Comparison of ENCODE assay signal across 8 cellular contexts in the genomic region with DNA sequence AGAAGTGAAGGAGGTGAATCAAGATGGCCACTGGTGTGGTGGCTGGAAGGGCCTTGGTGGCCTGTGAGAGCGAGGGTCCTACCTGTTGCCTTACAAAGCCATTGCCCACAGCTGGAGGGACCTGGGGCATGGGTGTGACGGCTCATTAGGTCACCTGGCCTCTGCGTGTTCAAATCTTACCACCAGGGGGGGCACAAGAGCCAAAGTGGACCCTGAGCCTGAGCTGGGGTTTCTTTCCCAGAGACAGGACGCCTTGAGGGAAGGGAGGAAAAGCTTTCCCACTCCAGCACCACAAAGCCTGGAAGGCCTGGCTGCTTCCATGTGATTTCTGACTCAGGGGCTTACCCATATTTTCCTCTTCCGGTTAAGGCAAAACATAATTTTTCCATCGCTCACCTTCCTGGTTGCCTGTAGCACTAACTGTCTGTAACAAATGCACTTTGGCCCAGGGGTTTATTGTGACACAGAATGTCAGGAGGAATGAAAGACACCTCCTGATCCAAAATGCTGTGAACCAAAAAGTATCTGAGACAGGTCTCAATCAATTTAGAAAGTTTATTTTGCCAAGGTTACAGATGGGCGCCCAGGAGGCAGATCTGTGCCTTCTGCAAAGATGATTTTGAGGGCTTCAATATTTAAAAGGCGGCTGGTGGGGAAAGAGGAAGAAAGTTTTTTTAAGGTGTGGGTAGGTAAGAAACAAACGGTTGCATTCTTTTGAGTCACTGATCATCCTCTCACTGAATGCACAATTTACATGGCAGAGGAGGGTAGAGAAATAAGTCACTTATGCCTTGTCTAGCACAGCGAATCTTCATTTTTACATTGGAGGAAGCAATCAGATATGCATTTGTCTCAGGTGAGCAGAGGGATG. TPM values are rescaled to one million over a fixed set of nuclear protein-coding genes. Genes with fewer than 3 reads are reported as not detected.
DNase-seq lines count a peak whose midpoint lies in the region; ATAC-seq and TF ChIP-seq lines count a peak whose summit lies in the region.

No MANE protein-coding gene starts in this region.

- no peaks in the 10 kb centered on the region for H3K36me3 ChIP-seq in SK-N-MC (ENCODE audit: insufficient read depth, low read length)

- no peak overlapping the region for H3K27ac ChIP-seq in SK-N-MC

- DNase-seq in LHCN-M2 (ENCODE audit: low read depth) (peak; percentile 86), SK-N-MC (ENCODE audit: low read depth, low spot score) (peak; percentile 30), Right ventricle myocardium superior (peak; percentile 88), progenitor cell of endocrine pancreas (ENCODE audit: low spot score, unreplicated experiment) (peak; percentile 98), type B pancreatic cell (ENCODE audit: extremely low spot score, unreplicated experiment) (peak; percentile 88)
- DNase-seq in activated naive CD8-positive, alpha-beta T cell treated with anti-CD3 and anti-CD28 coated beads, Interleukin-2, amount 10 ng/mL, durations not matched to agents 7 days and 5 days = peak; percentile 79

- POLR2A ChIA-PET in activated naive CD8-positive, alpha-beta T cell treated with anti-CD3 and anti-CD28 coated beads, Interleukin-2, amount 10 ng/mL, durations not matched to agents 7 days and 5 days (lab: Charles Lee) = interaction anchor here (1.0 to 1.5 kb wide), 2 partner anchors 34 to 109 kb away, joined by 3 to 4 read pairs; no protein-coding TSS in a partner anchor

- peaks cover 5% of the 10 kb centered on the region for H3K4me1 Mint-ChIP-seq in activated naive CD8-positive, alpha-beta T cell treated with anti-CD3 and anti-CD28 coated beads, Interleukin-2, amount 10 ng/mL, durations not matched to agents 7 days and 5 days
- H3K4me1 Mint-ChIP-seq in progenitor cell of endocrine pancreas (ENCODE audit: low read depth) (peaks cover 29% of the 10 kb centered on the region), type B pancreatic cell (ENCODE audit: unreplicated experiment) (peaks cover 23% of the 10 kb centered on the region)

- H3K36me3 Mint-ChIP-seq in activated naive CD8-positive, alpha-beta T cell treated with anti-CD3 and anti-CD28 coated beads, Interleukin-2, amount 10 ng/mL, durations not matched to agents 7 days and 5 days = no peaks in the 10 kb centered on the region
- H3K36me3 Mint-ChIP-seq in progenitor cell of endocrine pancreas (ENCODE audit: insufficient read depth) (no peaks in the 10 kb centered on the region), type B pancreatic cell (no peaks in the 10 kb centered on the region)

- TF ChIP-seq CTCF in GM12872 (IDR thresholded peaks at IDR 0.05; ENCODE audit: insufficient read depth, low read depth, low read length) = peak; percentile 98
- peak; percentile 100 for TF ChIP-seq CTCF in progenitor cell of endocrine pancreas (IDR thresholded peaks at IDR 0.05; ENCODE audit: unreplicated experiment)
- TF ChIP-seq CTCF in type B pancreatic cell (conservative IDR thresholded peaks at IDR 0.05) = peak; percentile 96

- ATAC-seq in activated naive CD8-positive, alpha-beta T cell treated with anti-CD3 and anti-CD28 coated beads, Interleukin-2, amount 10 ng/mL, durations not matched to agents 7 days and 5 days (ENCODE audit: low read depth) = peak; percentile 75
- ATAC-seq in Right ventricle myocardium superior (ENCODE audit: poor library complexity) (peak; percentile 88), HG03378 (IDR thresholded peaks at IDR 0.05; ENCODE audit: unreplicated experiment) (no peak)

- H3K27ac Mint-ChIP-seq in activated naive CD8-positive, alpha-beta T cell treated with anti-CD3 and anti-CD28 coated beads, Interleukin-2, amount 10 ng/mL, durations not matched to agents 7 days and 5 days = no peak overlapping the region
- H3K27ac Mint-ChIP-seq in progenitor cell of endocrine pancreas = no peak overlapping the region
- peak overlapping the region; percentile 94 for H3K27ac Mint-ChIP-seq in type B pancreatic cell

- H3K4me3 Mint-ChIP-seq in activated naive CD8-positive, alpha-beta T cell treated with anti-CD3 and anti-CD28 coated beads, Interleukin-2, amount 10 ng/mL, durations not matched to agents 7 days and 5 days = no peak overlapping the region
- H3K4me3 Mint-ChIP-seq in progenitor cell of endocrine pancreas (ENCODE audit: low read depth) (no peak overlapping the region), type B pancreatic cell (peak overlapping the region; percentile 42)

- H3K9me3 Mint-ChIP-seq in activated naive CD8-positive, alpha-beta T cell treated with anti-CD3 and anti-CD28 coated beads, Interleukin-2, amount 10 ng/mL, durations not matched to agents 7 days and 5 days = no peaks in the 10 kb centered on the region
- no peaks in the 10 kb centered on the region for H3K9me3 Mint-ChIP-seq in progenitor cell of endocrine pancreas (ENCODE audit: low read depth)
- no peaks in the 10 kb centered on the region for H3K9me3 Mint-ChIP-seq in type B pancreatic cell

- H3K9me3 ChIP-seq in SK-N-MC (ENCODE audit: low read depth, low read length) = no peaks in the 10 kb centered on the region

- intact Hi-C loops in Right ventricle myocardium superior (cut with DNase I) = loop anchor here (2.0 to 5.0 kb wide), 2 partner anchors 36 to 83 kb away; no protein-coding TSS in a partner anchor

- no peak overlapping the region for H3K4me3 ChIP-seq in SK-N-MC

- H3K9ac ChIP-seq in SK-N-MC (ENCODE audit: insufficient read length) = no peak overlapping the region

- peaks cover 17% of the 10 kb centered on the region for H3K27me3 Mint-ChIP-seq in activated naive CD8-positive, alpha-beta T cell treated with anti-CD3 and anti-CD28 coated beads, Interleukin-2, amount 10 ng/mL, durations not matched to agents 7 days and 5 days
- peaks cover 52% of the 10 kb centered on the region for H3K27me3 Mint-ChIP-seq in progenitor cell of endocrine pancreas
- H3K27me3 Mint-ChIP-seq in type B pancreatic cell = peaks cover 40% of the 10 kb centered on the region

RNA-seq across cellular contexts. Expression of a gene that starts 4.3 kb away (rescaled TPM):
- total RNA-seq in LHCN-M2 (2014; rRNA removed) = 38.3 and 42.4 TPM in 2 replicates
- 45.9 TPM for polyA plus RNA-seq in LHCN-M2 (2012)
- total RNA-seq in activated naive CD8-positive, alpha-beta T cell treated with anti-CD3 and anti-CD28 coated beads, Interleukin-2, amount 10 ng/mL, durations not matched to agents 7 days and 5 days = 10 to 100 TPM in 1 of 2 experiments, 1 to 10 TPM in 1; 8.8 to 14.0 TPM
- total RNA-seq in Right ventricle myocardium superior = 51.9 TPM
- 6.0 and 10.8 TPM in 2 replicates for total RNA-seq in progenitor cell of endocrine pancreas
- total RNA-seq in type B pancreatic cell (ENCODE audit: low replicate concordance) = 120 and 807 TPM in 2 replicates

Comparison
In these comparisons a context has a peak if more than half of its experiments do, and no peak if none do; other contexts are left out.
1. DNase-seq: peak in every context shown above with its lines; median percentile 98 in progenitor cell of endocrine pancreas; 88 in Right ventricle myocardium superior; 88 in type B pancreatic cell; 86 in LHCN-M2; 79 in activated naive CD8-positive, alpha-beta T cell treated with anti-CD3 and anti-CD28 coated beads, Interleukin-2, amount 10 ng/mL, durations not matched to agents 7 days and 5 days; 30 in SK-N-MC.